11 cellular contexts compared by ENCODE assay signal in genomic region chr2:112674229-112674628, GRCh38. TPM values are rescaled to one million over a fixed set of nuclear protein-coding genes. Genes with fewer than 3 reads are reported as not detected.
DNase-seq lines count a peak whose midpoint lies in the region; ATAC-seq and TF ChIP-seq lines count a peak whose summit lies in the region.
"Had no signal": no experiment of that assay in that cellular context is flagged by ENCODE, and none has a peak within 500 bp of the region (broad histone marks: within the 10 kb centered on the region; RNA-seq: fewer than 3 reads in every experiment).

No MANE protein-coding gene starts in this region.

- H3K9me3 ChIP-seq in heart right ventricle, result no peaks in the 10 kb centered on the region
- H3K9me3 ChIP-seq in Caco-2, result no peaks in the 10 kb centered on the region

- POLR2A ChIA-PET in Caco-2 (lab: Charles Lee), result no interaction called here

- no peaks in the 10 kb centered on the region for H3K9me3 Mint-ChIP-seq in Caco-2 (ENCODE audit: unreplicated experiment)
- no peaks in the 10 kb centered on the region for H3K9me3 Mint-ChIP-seq in activated naive CD4-positive, alpha-beta T cell treated with anti-CD3 and anti-CD28 coated beads, Interleukin-2, amount 50 U/mL, for 72 hours
- H3K9me3 Mint-ChIP-seq: immature natural killer cell had no signal

- H3K4me3 ChIP-seq in heart right ventricle (peak overlapping the region in 1 of 10 donors; percentile 27), Caco-2 (ENCODE audit: low read depth, low read length) (no peak overlapping the region)
- H3K4me3 ChIP-seq: PC-9 had no signal

- no TSS peak for BruUV-seq in Caco-2 (replicated peaks; lab: Mats Ljungman, UMichigan)

- H3K27me3 ChIP-seq in heart right ventricle (no peaks in the 10 kb centered on the region), Caco-2 (replicated peaks; ENCODE audit: control insufficient read depth, insufficient read depth, low read length) (no peaks in the 10 kb centered on the region)

- no peak for TF ChIP-seq CTCF in heart right ventricle (IDR thresholded peaks at IDR 0.05)
- no peak for TF ChIP-seq CTCF in Caco-2 (IDR thresholded peaks at IDR 0.05; ENCODE audit: insufficient read depth in 1 of 2, low read depth in 1 of 2, low read length in 1 of 2, severe bottlenecking in 1 of 2, unreplicated experiment in 1 of 2)

- ATAC-seq in heart right ventricle, result peak; percentile 88 to 97 (median 93)
- ATAC-seq in activated naive CD4-positive, alpha-beta T cell treated with anti-CD3 and anti-CD28 coated beads, Interleukin-2, amount 50 U/mL, for 72 hours, result no peak

- intact Hi-C loops in heart right ventricle (cut with DNase I), result no loop called here
- intact Hi-C loops in Caco-2 (cut with micrococcal nuclease; ENCODE audit: unreplicated experiment), result no loop called here

- DNase-seq in CMK (ENCODE audit: low read depth), result peak; percentile 54
- DNase-seq in UCSD-AML1 (lab: John Stamatoyannopoulos, UW; ENCODE audit: unreplicated experiment), result peak; percentile 81
- peak; percentile 70 to 84 for DNase-seq in heart right ventricle
- peak; percentile 62 for DNase-seq in pons (ENCODE audit: low spot score)
- no peak for DNase-seq in Caco-2
- no peak for DNase-seq in glomerular visceral epithelial cell (ENCODE audit: extremely low spot score)
- no peak for DNase-seq in NCI-H82 (lab: John Stamatoyannopoulos, UW)
- DNase-seq in activated naive CD4-positive, alpha-beta T cell treated with anti-CD3 and anti-CD28 coated beads, Interleukin-2, amount 50 U/mL, for 72 hours (ENCODE audit: low spot score in 2 of 2), result no peak
- DNase-seq: immature natural killer cell, NCI-H2081 treated with DMSO at 0.1 percent for 48 hours, PC-9 had no signal

- WGBS in heart right ventricle, 2 donors, result 36 to 55% methylated on average over 12 of the region's 12 CpGs

- H3K27ac ChIP-seq in heart right ventricle, result peak overlapping the region in 4 of 10 donors; percentile 39 to 82 (median 54)
- H3K27ac ChIP-seq: PC-9 had no signal

- no peak overlapping the region for H3K4me3 Mint-ChIP-seq in Caco-2 (ENCODE audit: unreplicated experiment)
- H3K4me3 Mint-ChIP-seq: immature natural killer cell had no signal

- no peaks in the 10 kb centered on the region for H3K4me1 Mint-ChIP-seq in Caco-2 (ENCODE audit: low read depth, unreplicated experiment)

- H3K4me1 ChIP-seq in heart right ventricle (peaks cover 0 to 25% (median 4%) of the 10 kb centered on the region in 9 donors), Caco-2 (peaks cover 7% of the 10 kb centered on the region)

- no peaks in the 10 kb centered on the region for H3K27me3 Mint-ChIP-seq in Caco-2 (ENCODE audit: insufficient read depth, unreplicated experiment)

- no peaks in the 10 kb centered on the region for H3K36me3 Mint-ChIP-seq in Caco-2 (ENCODE audit: insufficient read depth, unreplicated experiment)
- no peaks in the 10 kb centered on the region for H3K36me3 Mint-ChIP-seq in activated naive CD4-positive, alpha-beta T cell treated with anti-CD3 and anti-CD28 coated beads, Interleukin-2, amount 50 U/mL, for 72 hours

- CTCF ChIA-PET in Caco-2 (lab: Charles Lee), result no interaction called here

- H3K36me3 ChIP-seq in heart right ventricle, result no peaks in the 10 kb centered on the region
- H3K36me3 ChIP-seq in Caco-2 (ENCODE audit: control insufficient read depth, insufficient read depth, low read length), result no peaks in the 10 kb centered on the region

- no peak overlapping the region for H3K27ac Mint-ChIP-seq in Caco-2 (ENCODE audit: unreplicated experiment)
- peak overlapping the region in 1 of 2 donors; percentile 68 for H3K27ac Mint-ChIP-seq in activated naive CD4-positive, alpha-beta T cell treated with anti-CD3 and anti-CD28 coated beads, Interleukin-2, amount 50 U/mL, for 72 hours
- H3K27ac Mint-ChIP-seq: immature natural killer cell had no signal

RNA-seq across cellular contexts. Expression of gene SLC20A1, which starts 28.5 kb away (rescaled TPM):
- total RNA-seq in heart right ventricle (10 to 100 TPM; 10.8 to 21.3 (median 13.2) TPM), Caco-2 (2022) (91.1 and 102 TPM in 2 replicates)
- 10 to 100 TPM in 1 of 2 donors, 1 to 10 TPM in 1; 9.9 to 14.3 TPM for polyA plus RNA-seq in heart right ventricle
- total RNA-seq in activated naive CD4-positive, alpha-beta T cell treated with anti-CD3 and anti-CD28 coated beads, Interleukin-2, amount 50 U/mL, for 72 hours, result 100 to 1,000 TPM in 1 of 2 donors, 10 to 100 TPM in 1; 70.8 to 149 TPM

RNA-seq across cellular contexts. Expression of gene NT5DC4, which starts 46.6 kb away (rescaled TPM):
- total RNA-seq in heart right ventricle (under 1 TPM in 1 of 10 donors, not detected in 9; 0.35 TPM), Caco-2 (2022) (3.3 and 4.0 TPM in 2 replicates)
- not detected for polyA plus RNA-seq in heart right ventricle
- total RNA-seq in activated naive CD4-positive, alpha-beta T cell treated with anti-CD3 and anti-CD28 coated beads, Interleukin-2, amount 50 U/mL, for 72 hours, result not detected

Comparison
In these comparisons a context has a peak if more than half of its experiments do, and no peak if none do; other contexts are left out.
1. DNase-seq: peak in CMK (single experiment), UCSD-AML1 (single experiment), heart right ventricle (2 of 2) and pons (single experiment); none in Caco-2 (0 of 2), glomerular visceral epithelial cell (single experiment), NCI-H82 (single experiment) and activated naive CD4-positive, alpha-beta T cell treated with anti-CD3 and anti-CD28 coated beads, Interleukin-2, amount 50 U/mL, for 72 hours (0 of 2).
2. ATAC-seq: peak in heart right ventricle (8 of 8); none in activated naive CD4-positive, alpha-beta T cell treated with anti-CD3 and anti-CD28 coated beads, Interleukin-2, amount 50 U/mL, for 72 hours (0 of 2).